Comparison of ENCODE assay signal across 9 cellular contexts in genomic region chr3:90015688-90016356, GRCh38.
DNase-seq lines count a peak whose midpoint lies in the region; ATAC-seq, FAIRE-seq and TF ChIP-seq lines count a peak whose summit lies in the region.
"Had no signal": no experiment of that assay in that cellular context is flagged by ENCODE, and none has a peak within 500 bp of the region (broad histone marks: within the 10 kb centered on the region; RNA-seq: fewer than 3 reads in every experiment).

No MANE protein-coding gene starts in this region.

- TF ChIP-seq EP300 in gastroesophageal sphincter (IDR thresholded peaks at IDR 0.05) = no peak

- TF ChIP-seq POLR2A in gastroesophageal sphincter (IDR thresholded peaks at IDR 0.05) = no peak

- TF ChIP-seq CTCF in DND-41 (IDR thresholded peaks at IDR 0.05; ENCODE audit: borderline replicate concordance, extremely low read depth, low read length, poor library complexity, severe bottlenecking) = no peak
- no peak for TF ChIP-seq CTCF in endodermal cell (conservative IDR thresholded peaks at IDR 0.05)
- no peak for TF ChIP-seq CTCF in nephron (IDR thresholded peaks at IDR 0.05; ENCODE audit: unreplicated experiment in 3 of 3)
- no peak for TF ChIP-seq CTCF in gastroesophageal sphincter (IDR thresholded peaks at IDR 0.05)
- TF ChIP-seq CTCF in kidney (IDR thresholded peaks at IDR 0.05; ENCODE audit: borderline replicate concordance, extremely low read depth, insufficient read depth) = no peak

- peak overlapping the region; percentile 51 for H2AFZ ChIP-seq in DND-41 (ENCODE audit: low read depth, low read length)

- peaks cover 21% of the 10 kb centered on the region for H3K4me1 Mint-ChIP-seq in endodermal cell
- peaks cover 23% of the 10 kb centered on the region for H3K4me1 Mint-ChIP-seq in nephron

- no peak for DNase-seq in DND-41
- peak; percentile 1 for DNase-seq in NCI-H524 treated with DMSO at 0.1 percent for 48 hours (lab: John Stamatoyannopoulos, UW)
- DNase-seq in endodermal cell = peak; percentile 48
- DNase-seq in Kasumi-1 (lab: John Stamatoyannopoulos, UW) = no peak
- DNase-seq in kidney = no peak
- DNase-seq in stimulated activated CD4-positive, alpha-beta T cell treated with anti-CD3 and anti-CD28 coated beads, Interleukin-4, amount 100 ng/mL, for 4 hours = no peak
- DNase-seq: central memory CD4-positive, alpha-beta T cell had no signal

- no peak for FAIRE-seq in kidney (lab: Jason Lieb, UNC)

- H3K36me3 Mint-ChIP-seq in endodermal cell (ENCODE audit: low read depth) (no peaks in the 10 kb centered on the region), nephron (ENCODE audit: low read depth) (no peaks in the 10 kb centered on the region)

- no peak overlapping the region for H3K4me3 ChIP-seq in DND-41 (ENCODE audit: low read depth in 1 of 2, low read length in 2 of 2)
- no peak overlapping the region for H3K4me3 ChIP-seq in endodermal cell (ENCODE audit: low read length)
- no peak overlapping the region for H3K4me3 ChIP-seq in gastroesophageal sphincter
- H3K4me3 ChIP-seq in kidney (ENCODE audit: low read length in 2 of 2) = no peak overlapping the region

- no peaks in the 10 kb centered on the region for H3K9me3 Mint-ChIP-seq in endodermal cell
- H3K9me3 Mint-ChIP-seq in nephron = no peaks in the 10 kb centered on the region

- H3K27ac Mint-ChIP-seq in endodermal cell (peak overlapping the region; percentile 88), nephron (peak overlapping the region; percentile 65 to 80 (median 78))

- intact Hi-C loops in kidney (cut with DNase I) = no loop called here

- WGBS in endodermal cell (ENCODE audit: insufficient coverage in 1 of 2, insufficient read length in 1 of 2), 2 experiments = 57 to 67% methylated on average over 1 to 4 of the region's 4 CpGs
- WGBS in gastroesophageal sphincter (ENCODE audit: low coverage in 1 of 2), 2 donors = 36 to 77% methylated on average over 3 to 4 of the region's 4 CpGs

- H3K27me3 Mint-ChIP-seq in endodermal cell (ENCODE audit: insufficient read depth) (no peaks in the 10 kb centered on the region), nephron (ENCODE audit: low read depth) (no peaks in the 10 kb centered on the region)

- ATAC-seq in DND-41 (ENCODE audit: insufficient read depth, low read depth) (peak; percentile 31; the same call in 1 of the 3 replicates), gastroesophageal sphincter (no peak)

- no peaks in the 10 kb centered on the region for H4K20me1 ChIP-seq in DND-41 (ENCODE audit: insufficient read depth, low read length)

- H3K36me3 ChIP-seq in DND-41 (ENCODE audit: insufficient read depth, low read length) (no peaks in the 10 kb centered on the region), endodermal cell (ENCODE audit: control insufficient read depth, insufficient read depth, low read length) (no peaks in the 10 kb centered on the region), gastroesophageal sphincter (no peaks in the 10 kb centered on the region), kidney (ENCODE audit: control insufficient read depth in 1 of 2, insufficient read depth in 2 of 2, low read length in 2 of 2) (no peaks in the 10 kb centered on the region)

- H3K4me2 ChIP-seq in DND-41 (ENCODE audit: insufficient read depth, low read length) = no peak overlapping the region

- H3K27ac ChIP-seq in DND-41 (ENCODE audit: low read length) (peak overlapping the region; percentile 38; the same call in 1 of the 2 replicates), endodermal cell (ENCODE audit: low read depth, low read length) (peak overlapping the region; percentile 34), gastroesophageal sphincter (no peak overlapping the region), kidney (ENCODE audit: low read depth in 2 of 2, low read length in 2 of 2) (no peak overlapping the region)

- peaks cover 14% of the 10 kb centered on the region for H3K4me1 ChIP-seq in DND-41 (ENCODE audit: insufficient read depth, low read length)
- H3K4me1 ChIP-seq in endodermal cell (ENCODE audit: control insufficient read depth, insufficient read depth, low read length) = peaks cover 4% of the 10 kb centered on the region
- H3K4me1 ChIP-seq in gastroesophageal sphincter = peaks cover 0 to 8% (median 0%) of the 10 kb centered on the region in 3 donors
- no peaks in the 10 kb centered on the region for H3K4me1 ChIP-seq in kidney (ENCODE audit: control insufficient read depth in 1 of 2, insufficient read depth in 1 of 2, low read depth in 1 of 2, low read length in 2 of 2)

- H3K79me2 ChIP-seq in DND-41 (ENCODE audit: insufficient read depth, low read length) = no peaks in the 10 kb centered on the region

- no peaks in the 10 kb centered on the region for H3K27me3 ChIP-seq in DND-41 (ENCODE audit: insufficient read depth, low read length, poor library complexity)
- no peaks in the 10 kb centered on the region for H3K27me3 ChIP-seq in endodermal cell (ENCODE audit: control insufficient read depth, insufficient read depth, low read length, poor library complexity, severe bottlenecking)
- no peaks in the 10 kb centered on the region for H3K27me3 ChIP-seq in gastroesophageal sphincter

- H3K9me3 ChIP-seq in DND-41 (ENCODE audit: insufficient read depth, low read length, severe bottlenecking) (no peaks in the 10 kb centered on the region), endodermal cell (ENCODE audit: control insufficient read depth, low read length) (peaks cover 7% of the 10 kb centered on the region), gastroesophageal sphincter (no peaks in the 10 kb centered on the region), kidney (ENCODE audit: control insufficient read depth in 1 of 2, low read length in 2 of 2) (no peaks in the 10 kb centered on the region)

- no peak overlapping the region for H3K9ac ChIP-seq in DND-41 (ENCODE audit: low read depth, low read length)
- H3K9ac ChIP-seq in endodermal cell (ENCODE audit: extremely low read depth, low read length, poor library complexity, severe bottlenecking) = peak overlapping the region; percentile 22
- no peak overlapping the region for H3K9ac ChIP-seq in kidney (ENCODE audit: low read length in 2 of 2)

- H3K4me3 Mint-ChIP-seq in endodermal cell (no peak overlapping the region), nephron (no peak overlapping the region)

Comparison
In these comparisons a context has a peak if more than half of its experiments do, and no peak if none do; other contexts are left out.
1. DNase-seq: peak in NCI-H524 treated with DMSO at 0.1 percent for 48 hours (single experiment) and endodermal cell (single experiment); none in DND-41 (single experiment), Kasumi-1 (0 of 2), kidney (single experiment) and stimulated activated CD4-positive, alpha-beta T cell treated with anti-CD3 and anti-CD28 coated beads, Interleukin-4, amount 100 ng/mL, for 4 hours (0 of 2).
2. H3K27ac ChIP-seq: peak in DND-41 (single experiment) and endodermal cell (single experiment); none in gastroesophageal sphincter (0 of 4) and kidney (0 of 2).